In the genomic region with DNA sequence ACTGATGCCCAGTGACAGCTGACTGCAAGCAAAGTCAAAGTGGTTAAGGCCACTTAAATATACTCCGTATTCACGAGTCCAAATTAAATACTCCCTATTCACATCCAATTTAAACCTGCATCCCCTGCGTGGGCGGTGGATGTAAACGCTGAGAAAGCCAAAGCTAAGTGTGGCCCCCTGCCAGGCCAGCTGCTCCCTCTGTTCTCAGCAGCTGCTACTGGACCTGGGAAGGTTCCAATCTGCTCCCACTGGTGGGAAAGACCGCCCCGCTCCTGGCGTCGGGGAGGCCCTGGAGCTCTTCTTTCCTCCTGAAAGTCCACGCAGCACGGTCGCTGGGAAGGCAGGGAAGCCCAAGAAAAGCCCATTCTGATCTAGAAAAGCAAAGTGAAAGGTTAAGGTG, we compare ENCODE assay signal across 8 cellular contexts.
A peak's percentile ranks its signal among the peaks of the same experiment; 100 is the strongest.
DNase-seq lines count a peak whose midpoint lies in the region; ATAC-seq and TF ChIP-seq lines count a peak whose summit lies in the region.
"Had no signal": no experiment of that assay in that cellular context is flagged by ENCODE, and none has a peak within 500 bp of the region (broad histone marks: within the 10 kb centered on the region; RNA-seq: fewer than 3 reads in every experiment).

No MANE protein-coding gene starts in this region.

- H3K4me1 ChIP-seq in Loucy (ENCODE audit: insufficient read depth, low read length, poor library complexity, severe bottlenecking) (peaks cover 64% of the 10 kb centered on the region), gastroesophageal sphincter (peaks cover 0 to 32% (median 6%) of the 10 kb centered on the region in 3 donors)

- TF ChIP-seq CTCF in Loucy (conservative IDR thresholded peaks at IDR 0.05; ENCODE audit: low read length) (no peak), fibroblast of pulmonary artery (IDR thresholded peaks at IDR 0.05; ENCODE audit: low read length, missing control alignments) (no peak), gastroesophageal sphincter (IDR thresholded peaks at IDR 0.05) (no peak)

- no peaks in the 10 kb centered on the region for H3K4me1 Mint-ChIP-seq in activated CD4-positive, alpha-beta T cell treated with anti-CD3 and anti-CD28 coated beads, Interleukin-2, amount 10 ng/mL, durations not matched to agents 24 days and 14 days

- H3K27ac ChIP-seq in gastroesophageal sphincter, result peak overlapping the region in 1 of 4 donors; percentile 12

- no peak overlapping the region for H3K4me3 Mint-ChIP-seq in activated CD4-positive, alpha-beta T cell treated with anti-CD3 and anti-CD28 coated beads, Interleukin-2, amount 10 ng/mL, durations not matched to agents 24 days and 14 days
- H3K4me3 Mint-ChIP-seq: mesothelial cell of epicardium had no signal

- peak overlapping the region; percentile 52 for H3K9ac ChIP-seq in Loucy (ENCODE audit: low read depth, low read length, poor library complexity, severe bottlenecking)

- no peak overlapping the region for H3K27ac Mint-ChIP-seq in activated CD4-positive, alpha-beta T cell treated with anti-CD3 and anti-CD28 coated beads, Interleukin-2, amount 10 ng/mL, durations not matched to agents 24 days and 14 days
- H3K27ac Mint-ChIP-seq: mesothelial cell of epicardium had no signal

- no peak for ATAC-seq in sciatic nerve
- no peak for ATAC-seq in gastroesophageal sphincter
- no peak for ATAC-seq in GM18505 (IDR thresholded peaks at IDR 0.05; ENCODE audit: unreplicated experiment)

- no peak for TF ChIP-seq EP300 in gastroesophageal sphincter (IDR thresholded peaks at IDR 0.05)

- H3K36me3 ChIP-seq in Loucy (ENCODE audit: insufficient read depth, low read length), result no peaks in the 10 kb centered on the region
- no peaks in the 10 kb centered on the region for H3K36me3 ChIP-seq in gastroesophageal sphincter

- H3K9me3 Mint-ChIP-seq in activated CD4-positive, alpha-beta T cell treated with anti-CD3 and anti-CD28 coated beads, Interleukin-2, amount 10 ng/mL, durations not matched to agents 24 days and 14 days, result no peaks in the 10 kb centered on the region
- H3K9me3 Mint-ChIP-seq: mesothelial cell of epicardium had no signal

- H2AFZ ChIP-seq in Loucy (ENCODE audit: low read length), result no peak overlapping the region

- H3K27me3 Mint-ChIP-seq in activated CD4-positive, alpha-beta T cell treated with anti-CD3 and anti-CD28 coated beads, Interleukin-2, amount 10 ng/mL, durations not matched to agents 24 days and 14 days, result no peaks in the 10 kb centered on the region

- H3K79me2 ChIP-seq in Loucy (ENCODE audit: insufficient read depth, low read length), result peaks cover 5% of the 10 kb centered on the region; the same call in 1 of the 2 replicates

- peak overlapping the region; percentile 45 for H3K4me2 ChIP-seq in Loucy (ENCODE audit: low read depth, low read length, poor library complexity, severe bottlenecking)

- no peak for TF ChIP-seq POLR2A in gastroesophageal sphincter (IDR thresholded peaks at IDR 0.05)
- no peak for TF ChIP-seq POLR2A in GM18505 (IDR thresholded peaks at IDR 0.05; ENCODE audit: borderline replicate concordance, extremely low read depth, insufficient read depth, insufficient read length)

- H3K9me3 ChIP-seq in Loucy (ENCODE audit: insufficient read depth, low read depth, low read length) (no peaks in the 10 kb centered on the region), gastroesophageal sphincter (no peaks in the 10 kb centered on the region)

- no peaks in the 10 kb centered on the region for H3K36me3 Mint-ChIP-seq in activated CD4-positive, alpha-beta T cell treated with anti-CD3 and anti-CD28 coated beads, Interleukin-2, amount 10 ng/mL, durations not matched to agents 24 days and 14 days (ENCODE audit: low read depth)
- H3K36me3 Mint-ChIP-seq: mesothelial cell of epicardium had no signal

- intact Hi-C loops in sciatic nerve (cut with DNase I), result no loop called here
- intact Hi-C loops in activated CD4-positive, alpha-beta T cell treated with anti-CD3 and anti-CD28 coated beads, Interleukin-2, amount 10 ng/mL, durations not matched to agents 24 days and 14 days (cut with micrococcal nuclease), result no loop called here

- H3K27me3 ChIP-seq in Loucy (ENCODE audit: insufficient read depth, low read length, poor library complexity, severe bottlenecking) (no peaks in the 10 kb centered on the region), gastroesophageal sphincter (no peaks in the 10 kb centered on the region)

- DNase-seq in NCI-H345 treated with DMSO at 0.1 percent for 48 hours (lab: John Stamatoyannopoulos, UW; ENCODE audit: unreplicated experiment) (peak; percentile 26), fibroblast of pulmonary artery (ENCODE audit: low read depth) (peak; percentile 89), sciatic nerve (ENCODE audit: low spot score) (peak; percentile 63)
- no peak for DNase-seq in activated CD4-positive, alpha-beta T cell treated with anti-CD3 and anti-CD28 coated beads, Interleukin-2, amount 10 ng/mL, durations not matched to agents 24 days and 14 days

- peak overlapping the region; percentile 8 for H3K4me3 ChIP-seq in Loucy (ENCODE audit: low read length, poor library complexity, severe bottlenecking)
- no peak overlapping the region for H3K4me3 ChIP-seq in fibroblast of pulmonary artery (replicated peaks; ENCODE audit: low read depth, low read length)
- H3K4me3 ChIP-seq in gastroesophageal sphincter, result no peak overlapping the region

- H3K9me2 ChIP-seq in Loucy (replicated peaks; ENCODE audit: low read depth, low read length), result no peaks in the 10 kb centered on the region

- H3F3A ChIP-seq in Loucy (ENCODE audit: low read depth), result 0 out of 2 replicates have a peak, but pooled peaks cover 2% of the 10 kb centered on the region

- no peaks in the 10 kb centered on the region for H4K20me1 ChIP-seq in Loucy (ENCODE audit: insufficient read depth, low read length, poor library complexity, severe bottlenecking)

- 0 to 11% methylated on average over 2 to 5 of the region's 12 CpGs for WGBS in gastroesophageal sphincter (ENCODE audit: low coverage in 1 of 2), 2 donors
